In genomic region chr22:44546686-44547310, GRCh38 we compare ENCODE assay signal across 22 cellular contexts.
"Had no signal": no experiment of that assay in that cellular context is flagged by ENCODE, and none has a peak within 500 bp of the region (broad histone marks: within the 10 kb centered on the region; RNA-seq: fewer than 3 reads in every experiment).

No MANE protein-coding gene starts in this region.

- H3K4me3 Mint-ChIP-seq: activated CD4-positive, alpha-beta memory T cell treated with anti-CD3 and anti-CD28 coated beads, Interleukin-2, amount 10 ng/mL, durations not matched to agents 7 days and 5 days; activated CD4-positive, alpha-beta T cell treated with anti-CD3 and anti-CD28 coated beads, Interleukin-2, amount 10 ng/mL, durations not matched to agents 24 days and 14 days; activated CD8-positive, alpha-beta memory T cell treated with anti-CD3 and anti-CD28 coated beads, Interleukin-2, amount 10 ng/mL, durations not matched to agents 7 days and 5 days; activated T-helper 17 cell treated with anti-CD3 and anti-CD28 coated beads, Interleukin-2, amount 50 U/mL, for 72 hours; stimulated activated effector memory CD8-positive, alpha-beta T cell treated with anti-CD3 and anti-CD28 coated beads, Interleukin-12 subunit alpha, Interleukin-12 subunit beta, amount 100 ng/mL, for 72 hours had no signal

- H3K4me1 ChIP-seq: right lobe of liver, transverse colon had no signal

- H3K9me3 ChIP-seq: gastroesophageal sphincter, neutrophil, ovary, right lobe of liver, transverse colon, vagina had no signal

- H3K36me3 ChIP-seq: gastroesophageal sphincter, neutrophil, ovary, right lobe of liver, transverse colon, vagina had no signal

- H3K4me3 ChIP-seq: coronary artery, gastroesophageal sphincter, ovary, right lobe of liver, skin epidermis, transverse colon, vagina had no signal

- DNase-seq: activated CD4-positive, alpha-beta memory T cell treated with anti-CD3 and anti-CD28 coated beads, Interleukin-2, amount 10 ng/mL, durations not matched to agents 7 days and 5 days; activated CD4-positive, alpha-beta T cell treated with anti-CD3 and anti-CD28 coated beads, Interleukin-2, amount 10 ng/mL, durations not matched to agents 24 days and 14 days; activated CD8-positive, alpha-beta memory T cell treated with anti-CD3 and anti-CD28 coated beads, Interleukin-2, amount 10 ng/mL, durations not matched to agents 7 days and 5 days; activated naive CD4-positive, alpha-beta T cell treated with Interleukin-2 at 50 U/mL for 16 hours; amygdala; cerebellar nuclear complex; left cardiac atrium; mesenchymal stem cell; naive B cell; ovary; stimulated activated CD4-positive, alpha-beta T cell treated with anti-CD3 and anti-CD28 coated beads, Interleukin-2, amount 100 ng/mL, for 24 hours; T1000; transverse colon had no signal

- H3K9me3 Mint-ChIP-seq: activated CD4-positive, alpha-beta memory T cell treated with anti-CD3 and anti-CD28 coated beads, Interleukin-2, amount 10 ng/mL, durations not matched to agents 7 days and 5 days; activated CD4-positive, alpha-beta T cell treated with anti-CD3 and anti-CD28 coated beads, Interleukin-2, amount 10 ng/mL, durations not matched to agents 24 days and 14 days; activated T-helper 17 cell treated with anti-CD3 and anti-CD28 coated beads, Interleukin-2, amount 50 U/mL, for 72 hours; stimulated activated effector memory CD8-positive, alpha-beta T cell treated with anti-CD3 and anti-CD28 coated beads, Interleukin-12 subunit alpha, Interleukin-12 subunit beta, amount 100 ng/mL, for 72 hours had no signal

- H3K27me3 ChIP-seq: ovary, right lobe of liver, vagina had no signal

- H3K4me1 Mint-ChIP-seq: naive B cell had no signal

- ATAC-seq: activated CD8-positive, alpha-beta memory T cell treated with anti-CD3 and anti-CD28 coated beads, Interleukin-2, amount 10 ng/mL, durations not matched to agents 7 days and 5 days; activated T-helper 17 cell treated with anti-CD3 and anti-CD28 coated beads, Interleukin-2, amount 50 U/mL, for 72 hours; gastroesophageal sphincter; left cardiac atrium; right lobe of liver; stimulated activated effector memory CD8-positive, alpha-beta T cell treated with anti-CD3 and anti-CD28 coated beads, Interleukin-12 subunit alpha, Interleukin-12 subunit beta, amount 100 ng/mL, for 72 hours had no signal

- H3K27ac ChIP-seq: coronary artery, epithelial cell of prostate, gastroesophageal sphincter, neutrophil, ovary, right lobe of liver, skin epidermis, transverse colon, vagina had no signal

- H3K27ac Mint-ChIP-seq: activated CD4-positive, alpha-beta memory T cell treated with anti-CD3 and anti-CD28 coated beads, Interleukin-2, amount 10 ng/mL, durations not matched to agents 7 days and 5 days; activated CD4-positive, alpha-beta T cell treated with anti-CD3 and anti-CD28 coated beads, Interleukin-2, amount 10 ng/mL, durations not matched to agents 24 days and 14 days; activated CD8-positive, alpha-beta memory T cell treated with anti-CD3 and anti-CD28 coated beads, Interleukin-2, amount 10 ng/mL, durations not matched to agents 7 days and 5 days; activated T-helper 17 cell treated with anti-CD3 and anti-CD28 coated beads, Interleukin-2, amount 50 U/mL, for 72 hours; naive B cell; stimulated activated effector memory CD8-positive, alpha-beta T cell treated with anti-CD3 and anti-CD28 coated beads, Interleukin-12 subunit alpha, Interleukin-12 subunit beta, amount 100 ng/mL, for 72 hours had no signal
